8 cellular contexts compared by ENCODE assay signal in genomic region chr6:46221221-46221793, GRCh38.
A peak's percentile ranks its signal among the peaks of the same experiment; 100 is the strongest.
DNase-seq lines count a peak whose midpoint lies in the region; ATAC-seq and TF ChIP-seq lines count a peak whose summit lies in the region.

No MANE protein-coding gene starts in this region.

- H3K27ac Mint-ChIP-seq in stimulated activated naive CD8-positive, alpha-beta T cell treated with anti-CD3 and anti-CD28 coated beads, Interleukin-15, amount 100 ng/mL, for 72 hours: no peak overlapping the region

- DNase-seq in DMS153 treated with DMSO at 0.1 percent for 48 hours (lab: John Stamatoyannopoulos, UW; ENCODE audit: unreplicated experiment) (peak; percentile 61), NCI-H2196 (lab: John Stamatoyannopoulos, UW; ENCODE audit: unreplicated experiment) (peak; percentile 23), astrocyte of the cerebellum (ENCODE audit: low read depth) (peak; percentile 23), iPS DF 4.7 (ENCODE audit: extremely low read depth, low spot score) (peak; percentile 14)
- DNase-seq in stimulated activated naive CD8-positive, alpha-beta T cell treated with anti-CD3 and anti-CD28 coated beads, Interleukin-15, amount 100 ng/mL, for 72 hours: no peak
- no peak for DNase-seq in effector CD4-positive, alpha-beta T cell

- H3K4me1 Mint-ChIP-seq in stimulated activated naive CD8-positive, alpha-beta T cell treated with anti-CD3 and anti-CD28 coated beads, Interleukin-15, amount 100 ng/mL, for 72 hours: peaks cover 11% of the 10 kb centered on the region

- peak; percentile 56 for ATAC-seq in GM19328 (IDR thresholded peaks at IDR 0.05; ENCODE audit: unreplicated experiment)
- peak; percentile 66 for ATAC-seq in HG03135 (IDR thresholded peaks at IDR 0.05; ENCODE audit: unreplicated experiment)
- peak; percentile 61 for ATAC-seq in stimulated activated naive CD8-positive, alpha-beta T cell treated with anti-CD3 and anti-CD28 coated beads, Interleukin-15, amount 100 ng/mL, for 72 hours

- no peak overlapping the region for H3K4me3 Mint-ChIP-seq in stimulated activated naive CD8-positive, alpha-beta T cell treated with anti-CD3 and anti-CD28 coated beads, Interleukin-15, amount 100 ng/mL, for 72 hours

- H3K27me3 Mint-ChIP-seq in stimulated activated naive CD8-positive, alpha-beta T cell treated with anti-CD3 and anti-CD28 coated beads, Interleukin-15, amount 100 ng/mL, for 72 hours: no peaks in the 10 kb centered on the region

- H3K4me3 ChIP-seq in astrocyte of the cerebellum (ENCODE audit: low read depth, low read length): no peak overlapping the region

- H3K9me3 Mint-ChIP-seq in stimulated activated naive CD8-positive, alpha-beta T cell treated with anti-CD3 and anti-CD28 coated beads, Interleukin-15, amount 100 ng/mL, for 72 hours: no peaks in the 10 kb centered on the region

- peak; percentile 91 for TF ChIP-seq CTCF in astrocyte of the cerebellum (IDR thresholded peaks at IDR 0.05; ENCODE audit: low read depth, low read length, missing control alignments)

- in situ Hi-C loops in astrocyte of the cerebellum (cut with HindIII; ENCODE audit: low sequenced_read_pairs): no loop called here

Comparison
In these comparisons a context has a peak if more than half of its experiments do, and no peak if none do; other contexts are left out.
1. DNase-seq: peak in DMS153 treated with DMSO at 0.1 percent for 48 hours (single experiment), NCI-H2196 (single experiment), astrocyte of the cerebellum (single experiment) and iPS DF 4.7 (single experiment); none in stimulated activated naive CD8-positive, alpha-beta T cell treated with anti-CD3 and anti-CD28 coated beads, Interleukin-15, amount 100 ng/mL, for 72 hours (0 of 2) and effector CD4-positive, alpha-beta T cell (single experiment).
2. Peak in every context shown above with its lines, with median percentiles within 50 percentile points of each other: ATAC-seq.